Comparison of ENCODE assay signal across 10 cellular contexts in the genomic region with DNA sequence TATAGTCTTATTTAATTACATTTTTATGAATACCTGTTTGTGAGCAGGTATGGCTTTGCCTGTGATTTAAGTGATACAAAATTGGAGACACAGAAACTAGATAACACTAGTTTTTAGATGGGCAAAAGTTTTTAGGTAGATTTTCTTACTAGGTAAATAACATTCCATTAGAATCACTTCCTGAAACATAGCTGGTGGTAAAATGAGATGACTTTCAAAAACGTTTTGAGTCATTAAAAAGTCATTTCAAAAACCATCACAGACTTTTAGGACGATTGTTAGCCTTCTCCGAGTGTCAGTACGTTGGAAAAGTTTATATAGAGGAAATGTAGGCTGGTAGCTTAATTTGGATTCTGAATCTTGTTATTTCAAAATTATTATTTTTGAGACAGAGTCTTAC. TPM values are rescaled to one million over a fixed set of nuclear protein-coding genes. Genes with fewer than 3 reads are reported as not detected.
DNase-seq lines count a peak whose midpoint lies in the region; ATAC-seq, FAIRE-seq and TF ChIP-seq lines count a peak whose summit lies in the region.
"Had no signal": no experiment of that assay in that cellular context is flagged by ENCODE, and none has a peak within 500 bp of the region (broad histone marks: within the 10 kb centered on the region; RNA-seq: fewer than 3 reads in every experiment).

No MANE protein-coding gene starts in this region.

- DNase-seq in endothelial cell of umbilical vein (ENCODE audit: low read depth, low spot score) = no peak
- DNase-seq in psoas muscle = no peak
- DNase-seq in SHP77 (lab: John Stamatoyannopoulos, UW) = no peak
- DNase-seq: NCI-H1694 had no signal

- H3K27me3 ChIP-seq in DOHH2 (ENCODE audit: control insufficient read depth, low read length) = no peaks in the 10 kb centered on the region
- H3K27me3 ChIP-seq in OCI-LY1 (ENCODE audit: insufficient read depth, low read length) = no peaks in the 10 kb centered on the region
- no peaks in the 10 kb centered on the region for H3K27me3 ChIP-seq in endothelial cell of umbilical vein (ENCODE audit: control insufficient read depth in 2 of 2, insufficient read depth in 2 of 2, low read length in 2 of 2)
- no peaks in the 10 kb centered on the region for H3K27me3 ChIP-seq in psoas muscle (ENCODE audit: insufficient read depth in 3 of 3, low read length in 2 of 3)
- H3K27me3 ChIP-seq: pancreas had no signal

- H3K9me1 ChIP-seq in endothelial cell of umbilical vein (replicated peaks; ENCODE audit: control insufficient read depth, extremely low read depth, insufficient read depth, low read length) = no peaks in the 10 kb centered on the region

- H3F3A ChIP-seq in DOHH2 (ENCODE audit: control insufficient read depth, insufficient read depth) (peaks cover 38% of the 10 kb centered on the region), OCI-LY1 (ENCODE audit: insufficient read depth, low read length) (peaks cover 3% of the 10 kb centered on the region; the same call in 1 of the 2 replicates)

- FAIRE-seq in endothelial cell of umbilical vein (lab: Jason Lieb, UNC) = peak; percentile 4
- FAIRE-seq: pancreas had no signal

- dilution Hi-C loops in endothelial cell of umbilical vein (cut with MboI; ENCODE audit: extremely low pct_ligation_motif_present, low sequenced_read_pairs) = no loop called here

- intact Hi-C loops in endothelial cell of umbilical vein (cut with micrococcal nuclease) = loop anchor here (5.0 kb wide), 3 partner anchors 86 to 311 kb away; a partner anchor contains a TSS
- intact Hi-C loops in psoas muscle (cut with DNase I) = loop anchor here (2.0 to 5.0 kb wide), 5 partner anchors 41 to 176 kb away; a partner anchor contains a TSS

- 62 to 70% (median 67%) methylated on average over 4 of the region's 4 CpGs for WGBS in psoas muscle, 3 donors

- TF ChIP-seq CTCF in DOHH2 (IDR thresholded peaks at IDR 0.05; ENCODE audit: low read depth, low read length, poor library complexity, severe bottlenecking) (no peak), OCI-LY1 (IDR thresholded peaks at IDR 0.05; ENCODE audit: low read length) (no peak), endothelial cell of umbilical vein (IDR thresholded peaks at IDR 0.05; ENCODE audit: extremely low read depth in 1 of 2, insufficient read depth in 1 of 2, low read depth in 1 of 2, low read length in 2 of 2) (no peak), psoas muscle (IDR thresholded peaks at IDR 0.05) (no peak)

- POLR2A ChIA-PET in endothelial cell of umbilical vein (lab: Charles Lee) = no interaction called here

- peak overlapping the region; percentile 95 for H3K4me3 ChIP-seq in DOHH2 (ENCODE audit: low read length)
- H3K4me3 ChIP-seq in OCI-LY1 (ENCODE audit: low read depth, low read length, poor library complexity, severe bottlenecking) = peak overlapping the region; percentile 70
- peak overlapping the region in 1 of 3 experiments; percentile 77 for H3K4me3 ChIP-seq in endothelial cell of umbilical vein (replicated peaks in 1 of 3; ENCODE audit: insufficient read depth in 1 of 3, low read depth in 1 of 3, low read length in 3 of 3)
- peak overlapping the region; percentile 91 for H3K4me3 ChIP-seq in psoas muscle

- H3K9me3 ChIP-seq in DOHH2 (ENCODE audit: control insufficient read depth, insufficient read depth, low read length) = no peaks in the 10 kb centered on the region
- no peaks in the 10 kb centered on the region for H3K9me3 ChIP-seq in OCI-LY1 (ENCODE audit: low read length)
- no peaks in the 10 kb centered on the region for H3K9me3 ChIP-seq in endothelial cell of umbilical vein (replicated peaks; ENCODE audit: control insufficient read depth, insufficient read depth, low read length)
- no peaks in the 10 kb centered on the region for H3K9me3 ChIP-seq in psoas muscle
- H3K9me3 ChIP-seq: pancreas had no signal

- H3K36me3 ChIP-seq in DOHH2 (ENCODE audit: control insufficient read depth, low read length) (peaks cover 55% of the 10 kb centered on the region), OCI-LY1 (ENCODE audit: insufficient read depth, low read length) (peaks cover 9% of the 10 kb centered on the region; the same call in 1 of the 2 replicates), endothelial cell of umbilical vein (ENCODE audit: control insufficient read depth in 2 of 2, extremely low read depth in 1 of 2, insufficient read depth in 2 of 2, low read length in 2 of 2) (no peaks in the 10 kb centered on the region), psoas muscle (ENCODE audit: insufficient read depth in 1 of 2, low read depth in 1 of 2) (no peaks in the 10 kb centered on the region)
- H3K36me3 ChIP-seq: pancreas had no signal

- H3K4me1 ChIP-seq in DOHH2 (ENCODE audit: control insufficient read depth, low read length) (peaks cover 57% of the 10 kb centered on the region), OCI-LY1 (ENCODE audit: insufficient read depth, low read length, severe bottlenecking) (peaks cover 66% of the 10 kb centered on the region), endothelial cell of umbilical vein (ENCODE audit: control insufficient read depth, extremely low read depth, insufficient read depth, low read length) (peaks cover 13% of the 10 kb centered on the region), psoas muscle (peaks cover 7% of the 10 kb centered on the region)

- H4K20me1 ChIP-seq in DOHH2 (ENCODE audit: control insufficient read depth, insufficient read depth, low read depth, low read length) (peaks cover 5% of the 10 kb centered on the region; the same call in 1 of the 2 replicates), OCI-LY1 (ENCODE audit: insufficient read depth, low read length) (no peaks in the 10 kb centered on the region), endothelial cell of umbilical vein (replicated peaks; ENCODE audit: control insufficient read depth, extremely low read depth, insufficient read depth, low read length) (no peaks in the 10 kb centered on the region)

- no peaks in the 10 kb centered on the region for H3K9me2 ChIP-seq in DOHH2 (replicated peaks; ENCODE audit: control insufficient read depth, low read length)
- H3K9me2 ChIP-seq in OCI-LY1 (ENCODE audit: low read depth, low read length) = no peaks in the 10 kb centered on the region

- BruUV-seq in endothelial cell of umbilical vein (replicated peaks; lab: Mats Ljungman, UMichigan) = no TSS peak

- H3K4me2 ChIP-seq in DOHH2 (ENCODE audit: low read length) (peak overlapping the region; percentile 86), OCI-LY1 (ENCODE audit: low read length) (peak overlapping the region; percentile 85), endothelial cell of umbilical vein (ENCODE audit: insufficient read depth, low read length) (peak overlapping the region; percentile 86)

- CTCF ChIA-PET in endothelial cell of umbilical vein (lab: Charles Lee) = interaction anchor here (0.6 to 3.2 kb wide), 8 partner anchors 10 to 176 kb away, joined by 3 to 17 read pairs (median 4); no protein-coding TSS in a partner anchor

- peak overlapping the region; percentile 99 for H3K9ac ChIP-seq in OCI-LY1 (ENCODE audit: low read length)
- peak overlapping the region; percentile 89 for H3K9ac ChIP-seq in endothelial cell of umbilical vein (replicated peaks; ENCODE audit: extremely low read depth, insufficient read depth, low read length)

- H3K79me2 ChIP-seq in DOHH2 (ENCODE audit: control insufficient read depth, low read length) (peaks cover 62% of the 10 kb centered on the region), OCI-LY1 (ENCODE audit: insufficient read depth, low read length) (peaks cover 58% of the 10 kb centered on the region), endothelial cell of umbilical vein (ENCODE audit: control insufficient read depth, insufficient read depth, low read length) (peaks cover 29% of the 10 kb centered on the region)

- H2AFZ ChIP-seq in OCI-LY1 (ENCODE audit: low read length) (no peak overlapping the region), endothelial cell of umbilical vein (ENCODE audit: low read depth, low read length) (no peak overlapping the region)

- TF ChIP-seq POLR2A in endothelial cell of umbilical vein (IDR thresholded peaks at IDR 0.05; ENCODE audit: low read depth, low read length) = no peak

- ATAC-seq in psoas muscle (no peak), GM19455 (IDR thresholded peaks at IDR 0.05; ENCODE audit: unreplicated experiment) (no peak), HG03432 (IDR thresholded peaks at IDR 0.05; ENCODE audit: unreplicated experiment) (no peak), HG02852 (IDR thresholded peaks at IDR 0.05; ENCODE audit: unreplicated experiment) (no peak)

- H3K27ac ChIP-seq in DOHH2 (ENCODE audit: low read depth, low read length) (peak overlapping the region; percentile 98), OCI-LY1 (ENCODE audit: low read depth, low read length, poor library complexity, severe bottlenecking) (peak overlapping the region; percentile 100), endothelial cell of umbilical vein (ENCODE audit: insufficient read depth, low read depth, low read length) (peak overlapping the region; percentile 83), psoas muscle (no peak overlapping the region)

TF ChIP-seq in endothelial cell of umbilical vein, 7 proteins besides CTCF, POLR2A, EP300 and RAD21:
- TF ChIP-seq JUN (IDR thresholded peaks at IDR 0.05; ENCODE audit: borderline replicate concordance, insufficient read depth, insufficient read length, low read depth) = no peak
- TF ChIP-seq, protein P1, sequence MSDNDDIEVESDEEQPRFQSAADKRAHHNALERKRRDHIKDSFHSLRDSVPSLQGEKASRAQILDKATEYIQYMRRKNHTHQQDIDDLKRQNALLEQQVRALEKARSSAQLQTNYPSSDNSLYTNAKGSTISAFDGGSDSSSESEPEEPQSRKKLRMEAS (IDR thresholded peaks at IDR 0.05; ENCODE audit: insufficient read depth, insufficient read length) = no peak
- no peak for TF ChIP-seq GATA2 (IDR thresholded peaks at IDR 0.05; ENCODE audit: insufficient read depth, insufficient read length, low read depth, low read length)
- TF ChIP-seq POLR2AphosphoS5 (IDR thresholded peaks at IDR 0.05; ENCODE audit: insufficient read depth, low read depth, low read length) = no peak
- no peak for TF ChIP-seq MYC (IDR thresholded peaks at IDR 0.05; ENCODE audit: low read depth, low read length)
- no peak for TF ChIP-seq FOS (IDR thresholded peaks at IDR 0.05; ENCODE audit: borderline replicate concordance, insufficient read depth, low read length)
- no peak for TF ChIP-seq EZH2 (IDR thresholded peaks at IDR 0.05; ENCODE audit: borderline replicate concordance, low read depth, low read length, severe bottlenecking)
TF ChIP-seq in endothelial cell of umbilical vein: peak in this region for 0.

RNA-seq across cellular contexts. Expression of a gene that starts 18.3 kb away (rescaled TPM):
- total RNA-seq in endothelial cell of umbilical vein (not detected in 2 replicates), psoas muscle (1 to 10 TPM in 1 of 4 donors, not detected in 3; 1.2 TPM)
- polyA plus RNA-seq in endothelial cell of umbilical vein (not detected in 2 replicates), psoas muscle (1 to 10 TPM in 1 of 3 donors, under 1 TPM in 2; 0.10 to 3.9 (median 0.18) TPM)
- not detected in 2 replicates for polyA plus RNA-seq in endothelial cell of umbilical vein (2011; cell fraction: cytosol; rRNA removed)
- polyA plus RNA-seq in endothelial cell of umbilical vein (2011; cell fraction: nucleus; rRNA removed) = not detected in 2 replicates
- not detected in 2 replicates for polyA plus RNA-seq in endothelial cell of umbilical vein (2012)
- polyA minus RNA-seq in endothelial cell of umbilical vein = not detected in 2 replicates
- not detected for polyA minus RNA-seq in endothelial cell of umbilical vein (2011; cell fraction: cytosol; rRNA and poly(A)+ RNA removed)
- not detected in 2 replicates for polyA minus RNA-seq in endothelial cell of umbilical vein (2011; cell fraction: nucleus; rRNA and poly(A)+ RNA removed)
